In the genomic region with DNA sequence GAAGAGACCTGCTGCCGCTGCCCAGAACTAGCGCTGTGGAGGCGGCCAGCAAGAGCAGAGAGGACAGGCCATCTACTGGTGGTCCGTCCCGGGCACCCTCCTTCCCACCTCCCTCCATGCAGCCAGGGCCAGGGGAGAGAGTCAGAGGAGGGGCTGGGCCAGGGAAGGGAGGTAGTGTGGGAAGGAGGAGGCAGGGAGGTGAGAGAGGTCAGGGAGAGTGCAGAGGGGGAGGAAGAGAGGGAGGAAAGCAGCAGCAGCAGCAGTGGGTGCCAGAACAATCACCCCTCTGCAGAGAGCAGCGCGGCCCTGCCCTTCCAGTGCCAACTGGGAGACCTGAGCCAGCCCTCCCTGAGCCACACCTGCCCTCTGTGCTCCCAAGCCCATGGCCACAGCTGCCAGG, we compare ENCODE assay signal across 24 cellular contexts.
"Had no signal": no experiment of that assay in that cellular context is flagged by ENCODE, and none has a peak within 500 bp of the region (broad histone marks: within the 10 kb centered on the region; RNA-seq: fewer than 3 reads in every experiment).

No MANE protein-coding gene starts in this region.

- H3K27me3 Mint-ChIP-seq: activated CD4-positive, alpha-beta memory T cell treated with anti-CD3 and anti-CD28 coated beads for 36 hours; naive B cell; stimulated activated memory B cell treated with anti-CD40 and anti-IgM and Interleukin-4, amounts not matched to agents 10 μg/mL and 1 μg/mL and 100 μg/mL, for 72 hours had no signal

- H3K36me3 ChIP-seq: breast epithelium, colonic mucosa, right lobe of liver, suprapubic skin, tibial artery had no signal

- DNase-seq: activated CD4-positive, alpha-beta memory T cell treated with anti-CD3 and anti-CD28 coated beads for 36 hours; activated CD4-positive, alpha-beta T cell treated with anti-CD3 and anti-CD28 coated beads for 4 hours; activated CD8-positive, alpha-beta memory T cell treated with anti-CD3 and anti-CD28 coated beads, Interleukin-2, amount 50 U/mL, for 4 hours; activated effector memory CD4-positive, alpha-beta T cell treated with anti-CD3 and anti-CD28 coated beads, Interleukin-2, amount 50 U/mL, for 16 hours; activated naive CD4-positive, alpha-beta T cell treated with anti-CD3 and anti-CD28 coated beads, Interleukin-2, amount 50 U/mL, for 16 hours; activated T-cell treated with anti-CD3 and anti-CD28 coated beads, Interleukin-2, amount 50 U/mL, for 1 hour; colonic mucosa; effector CD8-positive, alpha-beta T cell; naive B cell; nucleus accumbens; right lobe of liver; stimulated activated CD4-positive, alpha-beta T cell treated with anti-CD3 and anti-CD28 coated beads, Interleukin-4, amount 100 ng/mL, for 24 hours; T-helper 1 cell; tibial artery had no signal

- H3K9me3 ChIP-seq: breast epithelium, colonic mucosa, right lobe of liver, suprapubic skin, tibial artery had no signal

- H3K27me3 ChIP-seq: breast epithelium, colonic mucosa, right lobe of liver, suprapubic skin, tibial artery had no signal

- H3K9me3 Mint-ChIP-seq: stimulated activated memory B cell treated with anti-CD40 and anti-IgM and Interleukin-4, amounts not matched to agents 10 μg/mL and 1 μg/mL and 100 μg/mL, for 72 hours had no signal

- FAIRE-seq: endometrium, frontal cortex, islet of Langerhans had no signal

- H3K4me1 Mint-ChIP-seq: mesothelial cell of epicardium; naive B cell; stimulated activated memory B cell treated with anti-CD40 and anti-IgM and Interleukin-4, amounts not matched to agents 10 μg/mL and 1 μg/mL and 100 μg/mL, for 72 hours had no signal

- H3K27ac ChIP-seq: breast epithelium, colonic mucosa, right lobe of liver, skin epidermis, suprapubic skin, tibial artery had no signal

- H3K27ac Mint-ChIP-seq: activated CD4-positive, alpha-beta memory T cell treated with anti-CD3 and anti-CD28 coated beads for 36 hours; mesothelial cell of epicardium; naive B cell; stimulated activated memory B cell treated with anti-CD40 and anti-IgM and Interleukin-4, amounts not matched to agents 10 μg/mL and 1 μg/mL and 100 μg/mL, for 72 hours had no signal

- H3K4me1 ChIP-seq: breast epithelium, colonic mucosa, right lobe of liver, tibial artery had no signal

- H3K36me3 Mint-ChIP-seq: naive B cell; stimulated activated memory B cell treated with anti-CD40 and anti-IgM and Interleukin-4, amounts not matched to agents 10 μg/mL and 1 μg/mL and 100 μg/mL, for 72 hours had no signal

- H3K4me3 Mint-ChIP-seq: activated CD4-positive, alpha-beta memory T cell treated with anti-CD3 and anti-CD28 coated beads for 36 hours; activated T-helper 1 cell treated with anti-CD3 and anti-CD28 coated beads, Interleukin-12 subunit alpha, Interleukin-12 subunit beta, Interleukin-2, Interleukin-4 antibody, amounts not matched to agents 30 ng/mL and 10 ng/mL and 1 ng/mL, durations not matched to agents 14 hours and 24 hours and 36 hours; mesothelial cell of epicardium; naive B cell; stimulated activated memory B cell treated with anti-CD40 and anti-IgM and Interleukin-4, amounts not matched to agents 10 μg/mL and 1 μg/mL and 100 μg/mL, for 72 hours; T-helper 2 cell treated with Interferon-gamma antibody and Interleukin-4, amounts not matched to agents 5 μg/mL and 100 μg/mL, for 36 hours had no signal

- H3K4me3 ChIP-seq: breast epithelium, colonic mucosa, right lobe of liver, skin epidermis, suprapubic skin, tibial artery had no signal

- ATAC-seq: stimulated activated memory B cell treated with anti-CD40 and anti-IgM and Interleukin-4, amounts not matched to agents 10 μg/mL and 1 μg/mL and 100 μg/mL, for 72 hours had no signal
